8 cellular contexts compared by ENCODE assay signal in the genomic region with DNA sequence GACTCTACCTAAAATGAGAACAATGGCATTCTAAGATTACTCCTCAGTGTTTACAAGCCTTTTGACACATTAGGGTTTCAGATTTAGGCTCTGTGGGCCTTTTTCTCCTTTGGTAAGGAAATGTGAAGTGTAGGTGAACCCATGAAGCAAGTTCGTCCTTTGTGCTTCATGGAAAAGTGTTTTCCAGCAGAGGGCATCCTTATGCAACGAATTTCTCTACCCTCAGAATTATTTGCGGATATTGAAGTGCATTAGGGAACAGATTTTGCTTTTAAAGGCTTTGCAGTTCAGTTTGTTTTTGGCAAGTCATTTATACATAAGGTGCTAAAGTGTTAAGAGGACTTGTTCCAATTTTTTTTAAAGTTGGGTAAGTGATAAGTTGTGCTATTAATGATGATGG. TPM values are rescaled to one million over a fixed set of nuclear protein-coding genes. Genes with fewer than 3 reads are reported as not detected.
DNase-seq lines count a peak whose midpoint lies in the region; ATAC-seq lines count a peak whose summit lies in the region.

No MANE protein-coding gene starts in this region.

- no peak overlapping the region for H3K27ac Mint-ChIP-seq in activated T-helper 17 cell treated with anti-CD3 and anti-CD28 coated beads, Interleukin-2, amount 50 U/mL, for 72 hours

- no peaks in the 10 kb centered on the region for H3K4me1 Mint-ChIP-seq in activated T-helper 17 cell treated with anti-CD3 and anti-CD28 coated beads, Interleukin-2, amount 50 U/mL, for 72 hours

- no peaks in the 10 kb centered on the region for H3K9me3 Mint-ChIP-seq in activated T-helper 17 cell treated with anti-CD3 and anti-CD28 coated beads, Interleukin-2, amount 50 U/mL, for 72 hours

- ATAC-seq in HG03135 (IDR thresholded peaks at IDR 0.05; ENCODE audit: unreplicated experiment) (no peak), HG02870 (IDR thresholded peaks at IDR 0.05; ENCODE audit: unreplicated experiment) (no peak)
- ATAC-seq in activated T-helper 17 cell treated with anti-CD3 and anti-CD28 coated beads, Interleukin-2, amount 50 U/mL, for 72 hours (replicated peaks) = no peak

- DNase-seq in NCI-H82 (lab: John Stamatoyannopoulos, UW) (peak; percentile 53), NCI-H82 treated with DMSO at 0.1 percent for 48 hours (lab: John Stamatoyannopoulos, UW; ENCODE audit: unreplicated experiment) (no peak), NCI-H345 (lab: John Stamatoyannopoulos, UW) (peak; percentile 47), dermis microvascular lymphatic vessel endothelial cell (ENCODE audit: low read depth in 2 of 2) (peak; percentile 26 to 49), retina (peak; percentile 15)

- H3K36me3 Mint-ChIP-seq in activated T-helper 17 cell treated with anti-CD3 and anti-CD28 coated beads, Interleukin-2, amount 50 U/mL, for 72 hours (ENCODE audit: low read depth) = no peaks in the 10 kb centered on the region

- H3K4me3 Mint-ChIP-seq in activated T-helper 17 cell treated with anti-CD3 and anti-CD28 coated beads, Interleukin-2, amount 50 U/mL, for 72 hours = no peak overlapping the region

- peaks cover 12% of the 10 kb centered on the region for H3K27me3 Mint-ChIP-seq in activated T-helper 17 cell treated with anti-CD3 and anti-CD28 coated beads, Interleukin-2, amount 50 U/mL, for 72 hours

RNA-seq across cellular contexts. Expression of a gene that starts 55.7 kb away (rescaled TPM):
- 0.13 and 0.39 TPM in 2 replicates for total RNA-seq in dermis microvascular lymphatic vessel endothelial cell
- under 1 TPM; 0.13 to 0.48 TPM for total RNA-seq in activated T-helper 17 cell treated with anti-CD3 and anti-CD28 coated beads, Interleukin-2, amount 50 U/mL, for 72 hours
